ENCODE assay signal across 18 cellular contexts in the genomic region with DNA sequence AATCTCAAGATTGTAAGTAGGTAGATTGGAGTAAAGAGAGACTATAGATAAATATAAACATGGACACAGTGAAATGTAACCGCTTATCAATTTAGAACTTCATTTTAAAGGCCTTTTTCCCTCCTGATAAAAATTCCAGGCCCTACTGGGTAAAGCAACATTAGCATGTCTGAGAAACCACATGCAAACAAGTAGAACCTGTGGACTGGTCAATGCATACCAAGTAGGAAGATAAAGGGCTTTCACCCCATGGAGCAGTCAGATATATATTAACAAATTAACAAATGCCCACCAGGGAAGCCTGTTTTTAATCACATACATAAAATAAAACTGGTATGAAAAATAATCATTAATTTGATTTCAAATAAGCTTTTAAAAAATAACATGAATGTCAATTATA. TPM values are rescaled to one million over a fixed set of nuclear protein-coding genes. Genes with fewer than 3 reads are reported as not detected.
DNase-seq lines count a peak whose midpoint lies in the region; ATAC-seq and TF ChIP-seq lines count a peak whose summit lies in the region.
"Had no signal": no experiment of that assay in that cellular context is flagged by ENCODE, and none has a peak within 500 bp of the region (broad histone marks: within the 10 kb centered on the region; RNA-seq: fewer than 3 reads in every experiment).

No MANE protein-coding gene starts in this region.

- H3K4me2 ChIP-seq in mammary epithelial cell (ENCODE audit: insufficient read depth, low read depth, low read length) = no peak overlapping the region
- H3K4me2 ChIP-seq: A549 had no signal

- H3K27me3 ChIP-seq in mammary epithelial cell (ENCODE audit: insufficient read depth, low read length) (no peaks in the 10 kb centered on the region), iPS-20b (ENCODE audit: insufficient read depth, low read length) (no peaks in the 10 kb centered on the region)

- TF ChIP-seq CTCF in MCF 10A (IDR thresholded peaks at IDR 0.05; ENCODE audit: unreplicated experiment) (no peak), mammary epithelial cell (conservative IDR thresholded peaks at IDR 0.05 in 1 of 2, IDR thresholded peaks at IDR 0.05 in 1 of 2; ENCODE audit: extremely low read depth in 1 of 2, insufficient read depth in 1 of 2, low read depth in 1 of 2, low read length in 2 of 2) (no peak), WTC11 (IDR thresholded peaks at IDR 0.05) (no peak)

- H4K20me1 ChIP-seq in mammary epithelial cell (ENCODE audit: insufficient read depth, low read length) = no peaks in the 10 kb centered on the region

- H3K27me3 Mint-ChIP-seq in MCF 10A (ENCODE audit: insufficient read depth, unreplicated experiment) (no peaks in the 10 kb centered on the region), WTC11 (ENCODE audit: low read depth) (no peaks in the 10 kb centered on the region)
- H3K27me3 Mint-ChIP-seq: CD4-positive, alpha-beta T cell had no signal

- peaks cover 6% of the 10 kb centered on the region for H3K36me3 ChIP-seq in mammary epithelial cell (ENCODE audit: insufficient read depth, low read length)
- H3K36me3 ChIP-seq in iPS-20b (ENCODE audit: insufficient read depth, low read depth, low read length) = peaks cover 65% of the 10 kb centered on the region

- dilution Hi-C loops in mammary epithelial cell (cut with HindIII; ENCODE audit: low sequenced_read_pairs) = no loop called here

- no peak overlapping the region for H2AFZ ChIP-seq in mammary epithelial cell (ENCODE audit: low read depth, low read length)

- no TSS peak for BruUV-seq in MCF 10A (replicated peaks; lab: Mats Ljungman, UMichigan)
- BruUV-seq in mammary epithelial cell (replicated peaks; lab: Mats Ljungman, UMichigan) = no TSS peak

- CTCF ChIA-PET in MCF 10A (lab: Yijun Ruan, JAX) = interaction anchor here (1.2 kb wide), 1 partner anchor 221 kb away, joined by 3 read pairs; no protein-coding TSS in a partner anchor
- CTCF ChIA-PET in mammary epithelial cell (lab: Charles Lee; ENCODE audit: low non-redundant PET) = no interaction called here
- CTCF ChIA-PET in WTC11 (lab: Charles Lee) = no interaction called here

- no peak overlapping the region for H3K9ac ChIP-seq in mammary epithelial cell (ENCODE audit: insufficient read depth, low read length)
- H3K9ac ChIP-seq in iPS-20b (ENCODE audit: low read depth, low read length) = peak overlapping the region; percentile 35; the same call in 1 of the 2 replicates

- H3K9me3 ChIP-seq in mammary epithelial cell (replicated peaks; ENCODE audit: insufficient read depth, low read length) (no peaks in the 10 kb centered on the region), iPS-20b (ENCODE audit: insufficient read depth, low read depth, low read length) (no peaks in the 10 kb centered on the region)
- H3K9me3 ChIP-seq: A549, HAP-1 had no signal

- DNase-seq in MCF 10A (ENCODE audit: unreplicated experiment) (no peak), mammary epithelial cell (no peak), WTC11 (ENCODE audit: low spot score) (no peak), NAMALWA (ENCODE audit: low spot score) (no peak), islet precursor cell (no peak)
- DNase-seq in activated CD4-positive, alpha-beta T cell treated with anti-CD3 and anti-CD28 coated beads, Interleukin-2, amount 50 U/mL, for 4 hours = no peak
- DNase-seq: AML-193; CD4-positive, alpha-beta T cell; DMS153; DMS79; GF-D8; GOT3 had no signal

- H3K36me3 Mint-ChIP-seq in MCF 10A (ENCODE audit: insufficient read depth, unreplicated experiment) (peaks cover 30% of the 10 kb centered on the region), WTC11 (peaks cover 36% of the 10 kb centered on the region)

- H3K4me3 Mint-ChIP-seq in MCF 10A (ENCODE audit: unreplicated experiment) (no peak overlapping the region), WTC11 (no peak overlapping the region)
- H3K4me3 Mint-ChIP-seq: CD4-positive, alpha-beta T cell had no signal

- no peak overlapping the region for H3K27ac ChIP-seq in mammary epithelial cell (ENCODE audit: insufficient read depth, low read depth, low read length)
- no peak overlapping the region for H3K27ac ChIP-seq in iPS-20b (ENCODE audit: low read length)
- H3K27ac ChIP-seq: 22Rv1, A549, C4-2B had no signal

- intact Hi-C loops in MCF 10A (cut with micrococcal nuclease) (no loop called here), mammary epithelial cell (cut with micrococcal nuclease) (no loop called here)

- peaks cover 9% of the 10 kb centered on the region for H3K4me1 Mint-ChIP-seq in MCF 10A (ENCODE audit: insufficient read depth, unreplicated experiment)
- H3K4me1 Mint-ChIP-seq in WTC11 = peaks cover 18% of the 10 kb centered on the region

- 100% methylated on average over 1 of the region's 1 CpG for WGBS in mammary epithelial cell (ENCODE audit: low coverage, missing lambda C conversion rate)

- in situ Hi-C loops in mammary epithelial cell (cut with MboI; ENCODE audit: low sequenced_read_pairs in 2 of 2) = no loop called here

- peak overlapping the region; percentile 46 for H3K27ac Mint-ChIP-seq in MCF 10A (ENCODE audit: low read depth, unreplicated experiment)
- H3K27ac Mint-ChIP-seq in WTC11 = peak overlapping the region; percentile 7; the same call in 1 of the 2 replicates
- H3K27ac Mint-ChIP-seq: CD4-positive, alpha-beta T cell had no signal

- no peak overlapping the region for H3K4me3 ChIP-seq in mammary epithelial cell (replicated peaks in 1 of 3; ENCODE audit: insufficient read depth in 1 of 3, low read depth in 2 of 3, low read length in 3 of 3)
- H3K4me3 ChIP-seq in iPS-20b (ENCODE audit: low read length) = peak overlapping the region; percentile 20; the same call in 1 of the 2 replicates
- H3K4me3 ChIP-seq: A549, HAP-1 had no signal

- POLR2A ChIA-PET in MCF 10A (lab: Yijun Ruan, JAX) (interaction anchor here (1.2 kb wide), 1 partner anchor 21 kb away, joined by 3 read pairs; no protein-coding TSS in a partner anchor), WTC11 (lab: Charles Lee) (no interaction called here)

- H3K4me1 ChIP-seq in mammary epithelial cell (ENCODE audit: insufficient read depth, low read length) (peaks cover 10% of the 10 kb centered on the region), iPS-20b (ENCODE audit: insufficient read depth, low read length) (peaks cover 3% of the 10 kb centered on the region; the same call in 1 of the 2 replicates)
- H3K4me1 ChIP-seq: A549, HAP-1 had no signal

- ATAC-seq in WTC11 (peak; percentile 89), HG02852 (IDR thresholded peaks at IDR 0.05; ENCODE audit: unreplicated experiment) (no peak)
- ATAC-seq: A549 had no signal

- H3K79me2 ChIP-seq in mammary epithelial cell (ENCODE audit: insufficient read depth, low read length) = peaks cover 3% of the 10 kb centered on the region

- H3K9me3 Mint-ChIP-seq in MCF 10A (ENCODE audit: unreplicated experiment) (no peaks in the 10 kb centered on the region), WTC11 (no peaks in the 10 kb centered on the region)
- H3K9me3 Mint-ChIP-seq: CD4-positive, alpha-beta T cell had no signal

TF ChIP-seq in WTC11, 78 proteins besides CTCF, POLR2A, EP300 and RAD21 (continues in another document):
- TF ChIP-seq ZNF423 (CRISPR knock-in tag; IDR thresholded peaks at IDR 0.05) (no peak), ZNF263 (CRISPR knock-in tag; IDR thresholded peaks at IDR 0.05; ENCODE audit: low read depth) (no peak), FOXK1 (CRISPR knock-in tag; IDR thresholded peaks at IDR 0.05) (no peak)
- TF ChIP-seq, protein P1, sequence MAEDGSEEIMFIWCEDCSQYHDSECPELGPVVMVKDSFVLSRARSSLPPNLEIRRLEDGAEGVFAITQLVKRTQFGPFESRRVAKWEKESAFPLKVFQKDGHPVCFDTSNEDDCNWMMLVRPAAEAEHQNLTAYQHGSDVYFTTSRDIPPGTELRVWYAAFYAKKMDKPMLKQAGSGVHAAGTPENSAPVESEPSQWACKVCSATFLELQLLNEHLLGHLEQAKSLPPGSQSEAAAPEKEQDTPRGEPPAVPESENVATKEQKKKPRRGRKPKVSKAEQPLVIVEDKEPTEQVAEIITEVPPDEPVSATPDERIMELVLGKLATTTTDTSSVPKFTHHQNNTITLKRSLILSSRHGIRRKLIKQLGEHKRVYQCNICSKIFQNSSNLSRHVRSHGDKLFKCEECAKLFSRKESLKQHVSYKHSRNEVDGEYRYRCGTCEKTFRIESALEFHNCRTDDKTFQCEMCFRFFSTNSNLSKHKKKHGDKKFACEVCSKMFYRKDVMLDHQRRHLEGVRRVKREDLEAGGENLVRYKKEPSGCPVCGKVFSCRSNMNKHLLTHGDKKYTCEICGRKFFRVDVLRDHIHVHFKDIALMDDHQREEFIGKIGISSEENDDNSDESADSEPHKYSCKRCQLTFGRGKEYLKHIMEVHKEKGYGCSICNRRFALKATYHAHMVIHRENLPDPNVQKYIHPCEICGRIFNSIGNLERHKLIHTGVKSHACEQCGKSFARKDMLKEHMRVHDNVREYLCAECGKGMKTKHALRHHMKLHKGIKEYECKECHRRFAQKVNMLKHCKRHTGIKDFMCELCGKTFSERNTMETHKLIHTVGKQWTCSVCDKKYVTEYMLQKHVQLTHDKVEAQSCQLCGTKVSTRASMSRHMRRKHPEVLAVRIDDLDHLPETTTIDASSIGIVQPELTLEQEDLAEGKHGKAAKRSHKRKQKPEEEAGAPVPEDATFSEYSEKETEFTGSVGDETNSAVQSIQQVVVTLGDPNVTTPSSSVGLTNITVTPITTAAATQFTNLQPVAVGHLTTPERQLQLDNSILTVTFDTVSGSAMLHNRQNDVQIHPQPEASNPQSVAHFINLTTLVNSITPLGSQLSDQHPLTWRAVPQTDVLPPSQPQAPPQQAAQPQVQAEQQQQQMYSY (CRISPR knock-in tag; IDR thresholded peaks at IDR 0.05) = no peak
- TF ChIP-seq, protein P2, sequence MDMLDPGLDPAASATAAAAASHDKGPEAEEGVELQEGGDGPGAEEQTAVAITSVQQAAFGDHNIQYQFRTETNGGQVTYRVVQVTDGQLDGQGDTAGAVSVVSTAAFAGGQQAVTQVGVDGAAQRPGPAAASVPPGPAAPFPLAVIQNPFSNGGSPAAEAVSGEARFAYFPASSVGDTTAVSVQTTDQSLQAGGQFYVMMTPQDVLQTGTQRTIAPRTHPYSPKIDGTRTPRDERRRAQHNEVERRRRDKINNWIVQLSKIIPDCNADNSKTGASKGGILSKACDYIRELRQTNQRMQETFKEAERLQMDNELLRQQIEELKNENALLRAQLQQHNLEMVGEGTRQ (CRISPR knock-in tag; IDR thresholded peaks at IDR 0.05) = no peak
- TF ChIP-seq, protein P3, sequence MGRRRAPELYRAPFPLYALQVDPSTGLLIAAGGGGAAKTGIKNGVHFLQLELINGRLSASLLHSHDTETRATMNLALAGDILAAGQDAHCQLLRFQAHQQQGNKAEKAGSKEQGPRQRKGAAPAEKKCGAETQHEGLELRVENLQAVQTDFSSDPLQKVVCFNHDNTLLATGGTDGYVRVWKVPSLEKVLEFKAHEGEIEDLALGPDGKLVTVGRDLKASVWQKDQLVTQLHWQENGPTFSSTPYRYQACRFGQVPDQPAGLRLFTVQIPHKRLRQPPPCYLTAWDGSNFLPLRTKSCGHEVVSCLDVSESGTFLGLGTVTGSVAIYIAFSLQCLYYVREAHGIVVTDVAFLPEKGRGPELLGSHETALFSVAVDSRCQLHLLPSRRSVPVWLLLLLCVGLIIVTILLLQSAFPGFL (CRISPR knock-in tag; IDR thresholded peaks at IDR 0.05; ENCODE audit: borderline replicate concordance) = no peak

RNA-seq across cellular contexts. Expression of a gene that starts 8.1 kb away (rescaled TPM):
- total RNA-seq in MCF 10A (2022) (63.5 and 76.8 TPM in 2 replicates), mammary epithelial cell (10 to 100 TPM; 21.2 to 47.0 TPM), WTC11 (2021) (64.8 to 66.3 TPM (median 65.5 TPM) in 3 replicates)
- 33.9 TPM for polyA plus RNA-seq in mammary epithelial cell
- 13.3 TPM for polyA minus RNA-seq in mammary epithelial cell
